ENCODE assay signal across 1 cellular context in the genomic region with DNA sequence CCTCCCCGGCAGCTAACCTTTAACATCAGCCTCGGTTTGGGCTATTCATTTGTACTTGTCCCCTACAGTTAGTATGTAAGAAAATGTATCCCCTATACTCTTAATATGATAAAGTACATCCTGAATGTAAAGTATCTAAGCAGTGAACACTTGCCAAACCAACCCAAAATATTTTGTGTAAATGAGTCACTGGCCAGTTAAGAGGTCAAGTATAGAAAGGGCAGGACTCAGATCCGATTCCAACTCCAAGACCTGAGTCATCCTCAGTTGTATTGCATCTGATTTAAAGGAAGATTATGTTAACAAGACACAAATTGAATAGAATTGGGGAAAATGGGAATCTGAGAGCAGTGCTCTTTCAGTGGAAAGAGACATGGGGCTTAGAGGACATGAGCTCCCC.
TF ChIP-seq lines count a peak whose summit lies in the region.

No MANE protein-coding gene starts in this region.

TF ChIP-seq in SK-N-SH, 30 proteins besides CTCF, POLR2A, EP300 and RAD21 (continued from another document):
- TF ChIP-seq, protein P1, sequence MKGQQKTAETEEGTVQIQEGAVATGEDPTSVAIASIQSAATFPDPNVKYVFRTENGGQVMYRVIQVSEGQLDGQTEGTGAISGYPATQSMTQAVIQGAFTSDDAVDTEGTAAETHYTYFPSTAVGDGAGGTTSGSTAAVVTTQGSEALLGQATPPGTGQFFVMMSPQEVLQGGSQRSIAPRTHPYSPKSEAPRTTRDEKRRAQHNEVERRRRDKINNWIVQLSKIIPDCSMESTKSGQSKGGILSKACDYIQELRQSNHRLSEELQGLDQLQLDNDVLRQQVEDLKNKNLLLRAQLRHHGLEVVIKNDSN (IDR thresholded peaks at IDR 0.05; ENCODE audit: borderline replicate concordance, low read depth) = no peak
- TF ChIP-seq TCF12 (IDR thresholded peaks at IDR 0.05) (peak; percentile 76), GABPA (IDR thresholded peaks at IDR 0.05; ENCODE audit: low read depth) (no peak), YY1 (IDR thresholded peaks at IDR 0.05; ENCODE audit: low read depth) (no peak), TEAD4 (IDR thresholded peaks at IDR 0.05; ENCODE audit: borderline replicate concordance, insufficient read depth) (peak; percentile 48; the same call in 1 of the 2 replicates), IRF3 (IDR thresholded peaks at IDR 0.05; ENCODE audit: low read depth, low read length) (no peak), ZBTB33 (IDR thresholded peaks at IDR 0.05; ENCODE audit: borderline replicate concordance, low read depth) (no peak), ELF1 (IDR thresholded peaks at IDR 0.05) (no peak), SMC3 (IDR thresholded peaks at IDR 0.05; ENCODE audit: low read depth, low read length) (no peak), REST (IDR thresholded peaks at IDR 0.05; ENCODE audit: low read depth, low read length) (no peak), MEF2A (IDR thresholded peaks at IDR 0.05; ENCODE audit: borderline replicate concordance, low read depth) (no peak), RXRA (IDR thresholded peaks at IDR 0.05; ENCODE audit: borderline replicate concordance, low read depth) (peak; percentile 92), CHD2 (IDR thresholded peaks at IDR 0.05; ENCODE audit: low read length, partially characterized antibody) (no peak), POLR2AphosphoS5 (IDR thresholded peaks at IDR 0.05; ENCODE audit: low read depth, low read length) (peak; percentile 53; the same call in 1 of the 2 replicates), USF2 (IDR thresholded peaks at IDR 0.05; ENCODE audit: borderline replicate concordance, low read depth, low read length) (no peak), NRF1 (IDR thresholded peaks at IDR 0.05; ENCODE audit: low read depth, low read length) (no peak), TAF1 (IDR thresholded peaks at IDR 0.05; ENCODE audit: borderline replicate concordance, low read depth, low read length) (no peak), FOXJ3 (CRISPR knock-in tag; IDR thresholded peaks at IDR 0.05) (no peak), FOXM1 (IDR thresholded peaks at IDR 0.05; ENCODE audit: low read depth) (no peak), JUND (IDR thresholded peaks at IDR 0.05) (peak; percentile 85), FOSL2 (IDR thresholded peaks at IDR 0.05; ENCODE audit: borderline replicate concordance, low read depth) (peak; percentile 91)
- TF ChIP-seq, protein P2, sequence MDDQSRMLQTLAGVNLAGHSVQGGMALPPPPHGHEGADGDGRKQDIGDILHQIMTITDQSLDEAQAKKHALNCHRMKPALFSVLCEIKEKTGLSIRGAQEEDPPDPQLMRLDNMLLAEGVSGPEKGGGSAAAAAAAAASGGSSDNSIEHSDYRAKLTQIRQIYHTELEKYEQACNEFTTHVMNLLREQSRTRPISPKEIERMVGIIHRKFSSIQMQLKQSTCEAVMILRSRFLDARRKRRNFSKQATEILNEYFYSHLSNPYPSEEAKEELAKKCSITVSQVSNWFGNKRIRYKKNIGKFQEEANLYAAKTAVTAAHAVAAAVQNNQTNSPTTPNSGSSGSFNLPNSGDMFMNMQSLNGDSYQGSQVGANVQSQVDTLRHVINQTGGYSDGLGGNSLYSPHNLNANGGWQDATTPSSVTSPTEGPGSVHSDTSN (IDR thresholded peaks at IDR 0.05) = peak; percentile 75
- TF ChIP-seq, protein P3, sequence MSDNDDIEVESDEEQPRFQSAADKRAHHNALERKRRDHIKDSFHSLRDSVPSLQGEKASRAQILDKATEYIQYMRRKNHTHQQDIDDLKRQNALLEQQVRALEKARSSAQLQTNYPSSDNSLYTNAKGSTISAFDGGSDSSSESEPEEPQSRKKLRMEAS (IDR thresholded peaks at IDR 0.05; ENCODE audit: low read depth) = 0 out of 2 replicates have a peak, but pooled peaks have one; percentile 29
TF ChIP-seq in SK-N-SH: peak in this region for 9.
